8 cellular contexts compared by ENCODE assay signal in the genomic region with DNA sequence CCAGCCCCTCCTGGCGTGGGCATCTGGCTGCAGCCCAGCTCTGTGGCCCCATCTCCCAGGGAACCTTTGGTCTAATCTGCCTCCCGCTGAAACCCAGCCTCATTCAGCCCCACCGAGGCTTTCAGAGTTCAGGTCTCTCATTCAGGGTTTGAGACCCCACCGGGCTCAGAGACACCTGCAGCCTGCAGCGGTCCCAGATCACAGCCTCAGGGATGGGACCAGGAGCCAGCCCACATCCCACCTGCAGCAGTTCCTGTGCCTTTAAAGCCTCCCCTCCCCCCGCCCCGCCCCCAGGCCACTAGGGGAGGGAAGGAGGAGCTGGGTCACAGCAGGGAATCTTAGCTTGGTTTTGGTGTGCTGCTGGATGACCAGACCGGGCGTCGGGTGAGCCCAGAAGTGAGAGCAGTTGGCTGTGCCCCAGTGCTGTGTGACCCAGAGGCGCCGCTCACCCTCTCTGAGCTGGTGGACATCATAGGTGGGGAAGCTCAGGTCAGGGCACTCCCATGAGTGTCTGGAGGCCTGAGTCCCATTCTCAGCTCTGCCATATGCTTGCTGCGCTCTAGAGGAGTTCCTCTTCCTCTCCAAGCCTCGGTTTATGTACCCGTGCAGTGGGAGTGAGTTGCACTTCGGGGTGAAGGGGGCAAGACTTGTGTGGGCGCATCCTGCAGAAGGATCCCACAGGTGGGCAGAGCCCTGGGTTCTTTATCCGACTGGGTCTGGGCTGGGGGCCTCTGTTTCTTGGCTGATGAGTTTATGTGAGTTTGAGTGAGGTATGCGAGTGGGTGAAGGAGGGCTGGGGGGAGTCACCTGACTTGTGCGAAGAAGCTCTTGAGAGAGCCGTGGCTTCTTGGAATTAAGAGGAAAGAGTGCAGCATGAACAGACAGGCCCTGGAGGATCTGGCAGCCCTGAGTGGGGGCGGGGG. TPM values are rescaled to one million over a fixed set of nuclear protein-coding genes. Genes with fewer than 3 reads are reported as not detected.
A peak's percentile ranks its signal among the peaks of the same experiment; 100 is the strongest.
DNase-seq lines count a peak whose midpoint lies in the region; ATAC-seq, FAIRE-seq and TF ChIP-seq lines count a peak whose summit lies in the region.
"Not testable (repeated sequence)": the region's sequence is repeated elsewhere in the genome, so short reads cannot be mapped to it uniquely, and the experiment has no call there.

Gene GGT1 (plus strand): TSS at position 347 of the 923 bp plus-strand sequence. CDS start 7,889 bp downstream, outside the sequence.

- H4K20me1 ChIP-seq in GM23338 (replicated peaks; ENCODE audit: insufficient read depth): not testable (repeated sequence)

- DNase-seq in A549 (ENCODE audit: low read depth in 1 of 2, low spot score in 1 of 2) (peak in 1 of 2 experiments; percentile 43), NCI-H2196 (lab: John Stamatoyannopoulos, UW; ENCODE audit: unreplicated experiment) (peak; percentile 6), UCSD-AML1 (lab: John Stamatoyannopoulos, UW; ENCODE audit: unreplicated experiment) (peak; percentile 43), spleen (peak; percentile 67)
- not testable (repeated sequence) for DNase-seq in GM23338 (ENCODE audit: low spot score); foreskin keratinocyte
- peak; percentile 8 for DNase-seq in activated naive CD8-positive, alpha-beta T cell treated with anti-CD3 and anti-CD28 coated beads for 36 hours

- not testable (repeated sequence) for H3K27ac Mint-ChIP-seq in GM23338
- H3K27ac Mint-ChIP-seq in activated naive CD8-positive, alpha-beta T cell treated with anti-CD3 and anti-CD28 coated beads for 36 hours: peak within 1 kb of the TSS; percentile 74

- peak within 1 kb of the TSS; percentile 3; the same call in 1 of the 3 replicates for H3K4me3 Mint-ChIP-seq in GM23338
- H3K4me3 Mint-ChIP-seq in activated naive CD8-positive, alpha-beta T cell treated with anti-CD3 and anti-CD28 coated beads for 36 hours: peak within 1 kb of the TSS; percentile 54

- not testable (repeated sequence) for H3K36me3 Mint-ChIP-seq in GM23338 (ENCODE audit: low read depth); activated naive CD8-positive, alpha-beta T cell treated with anti-CD3 and anti-CD28 coated beads for 36 hours

- not testable (repeated sequence) for TF ChIP-seq CTCF in A549 (IDR thresholded peaks at IDR 0.05); GM23338 (conservative IDR thresholded peaks at IDR 0.05; ENCODE audit: low read depth in 2 of 2); foreskin keratinocyte (conservative IDR thresholded peaks at IDR 0.05); spleen (IDR thresholded peaks at IDR 0.05 in 8 of 11, conservative IDR thresholded peaks at IDR 0.05 in 3 of 11)

- H3K79me2 ChIP-seq in GM23338 (replicated peaks; ENCODE audit: insufficient read depth): not testable (repeated sequence)

- H3K9me2 ChIP-seq in GM23338 (ENCODE audit: insufficient read depth): not testable (repeated sequence)

- intact Hi-C loops in spleen (cut with DNase I; ENCODE audit: low total_unique reads): not testable (repeated sequence)

- not testable (repeated sequence) for H3K9me3 Mint-ChIP-seq in GM23338; activated naive CD8-positive, alpha-beta T cell treated with anti-CD3 and anti-CD28 coated beads for 36 hours

- peak in 1 of 2 experiments; percentile 9; a peak in 3 of 6 replicates for ATAC-seq in A549
- peak; percentile 17 for ATAC-seq in GM23338
- ATAC-seq in foreskin keratinocyte: peak; percentile 27

- not testable (repeated sequence) for H2AFZ ChIP-seq in GM23338

- H3K27ac ChIP-seq in A549 (peak within 1 kb of the TSS; percentile 87 to 94), mesodermal cell (ENCODE audit: low read depth, low read length, severe bottlenecking) (peak within 1 kb of the TSS; percentile 64), spleen (peak within 1 kb of the TSS in 4 of 8 donors; percentile 32 to 77 (median 58))
- H3K27ac ChIP-seq in GM23338 (ENCODE audit: low read depth); foreskin keratinocyte: not testable (repeated sequence)

- H3K4me1 ChIP-seq in A549 (peaks cover 49% of the 10 kb centered on the region), mesodermal cell (ENCODE audit: control insufficient read depth, insufficient read depth, low read length, poor library complexity, severe bottlenecking) (peaks cover 14% of the 10 kb centered on the region), spleen (peaks cover 5 to 50% (median 29%) of the 10 kb centered on the region in 6 donors)
- H3K4me1 ChIP-seq in GM23338 (ENCODE audit: insufficient read depth); foreskin keratinocyte: not testable (repeated sequence)

- not testable (repeated sequence) for TF ChIP-seq POLR2A in A549 (IDR thresholded peaks at IDR 0.05; ENCODE audit: low read length); spleen (IDR thresholded peaks at IDR 0.05)

- 13% methylated on average over 3 of the region's 22 CpGs for WGBS in A549 (ENCODE audit: missing lambda C conversion rate)
- 50 to 65% methylated on average over 5 to 10 of the region's 22 CpGs for WGBS in mesodermal cell (ENCODE audit: insufficient coverage in 2 of 2), 2 experiments
- WGBS in spleen, 5 donors: 59 to 74% (median 71%) methylated on average over 10 to 22 of the region's 22 CpGs

- peaks cover 27% of the 10 kb centered on the region for H3K4me1 Mint-ChIP-seq in GM23338
- H3K4me1 Mint-ChIP-seq in activated naive CD8-positive, alpha-beta T cell treated with anti-CD3 and anti-CD28 coated beads for 36 hours: peaks cover 19% of the 10 kb centered on the region

- not testable (repeated sequence) for TF ChIP-seq EP300 in A549 (IDR thresholded peaks at IDR 0.05)

- not testable (repeated sequence) for H3F3A ChIP-seq in GM23338 (replicated peaks; ENCODE audit: low read depth)

- not testable (repeated sequence) for H3K9me3 ChIP-seq in A549; mesodermal cell (ENCODE audit: control insufficient read depth, low read length); spleen

- not testable (repeated sequence) for H3K27me3 Mint-ChIP-seq in GM23338 (ENCODE audit: insufficient read depth, low read depth, poor library complexity); activated naive CD8-positive, alpha-beta T cell treated with anti-CD3 and anti-CD28 coated beads for 36 hours

- not testable (repeated sequence) for H3K27me3 ChIP-seq in GM23338 (ENCODE audit: insufficient read depth); foreskin keratinocyte; spleen (replicated peaks in 1 of 7)

- FAIRE-seq in A549 (lab: Jason Lieb, UNC): not testable (repeated sequence)

- POLR2A ChIA-PET in A549 (lab: Yijun Ruan, JAX): interaction anchor here (0.6 kb wide), 1 partner anchor 10 kb away, joined by 3 read pairs; the partner anchor contains the start of gene LRRC75B

- CTCF ChIA-PET in A549 (lab: Yijun Ruan, JAX): not testable (repeated sequence)

- not testable (repeated sequence) for H3K36me3 ChIP-seq in GM23338 (ENCODE audit: insufficient read depth); mesodermal cell (ENCODE audit: control insufficient read depth, insufficient read depth, low read length); spleen

- TF ChIP-seq RAD21 in A549 (conservative IDR thresholded peaks at IDR 0.05 in 1 of 2, IDR thresholded peaks at IDR 0.05 in 1 of 2): not testable (repeated sequence)

- H3K4me2 ChIP-seq in A549 (peak within 1 kb of the TSS; percentile 97), GM23338 (peak within 1 kb of the TSS; percentile 58; the same call in 1 of the 2 replicates)

- H3K4me3 ChIP-seq in A549 (peak within 1 kb of the TSS; percentile 58), mesodermal cell (ENCODE audit: extremely low read depth, insufficient read depth, low read length, poor library complexity, severe bottlenecking) (peak within 1 kb of the TSS; percentile 8), spleen (peak within 1 kb of the TSS in 1 of 8 donors; percentile 39)
- not testable (repeated sequence) for H3K4me3 ChIP-seq in GM23338

TF ChIP-seq in A549, 52 proteins besides CTCF, POLR2A, EP300 and RAD21:
- TF ChIP-seq HDAC2 (IDR thresholded peaks at IDR 0.05) (0 out of 2 replicates have a peak, but pooled peaks have one; percentile 64), KDM1A (IDR thresholded peaks at IDR 0.05; ENCODE audit: low read depth) (peak; percentile 91), MAX (IDR thresholded peaks at IDR 0.05) (peak; percentile 12; the same call in 1 of the 2 replicates), ZFP36 (IDR thresholded peaks at IDR 0.05; ENCODE audit: borderline replicate concordance, partially characterized antibody) (peak; percentile 95)

RNA-seq across cellular contexts. Expression of gene GGT1, which starts in this region (rescaled TPM):
- polyA plus RNA-seq in A549 (2011; rRNA removed) (50.1 and 51.5 TPM in 2 replicates), A549 (2017; fragmentation: RNase III; extraction: RNeasy Plus Mini Kit Qiagen cat#74134 plus additional on column Dnase treatment) (102 to 125 TPM (median 118 TPM) in 3 replicates), GM23338 (2016; fragmentation: Nextera tagmentation; extraction: Ambion mirVana) (6.4 and 6.6 TPM in 2 replicates), foreskin keratinocyte (4.5 and 15.2 TPM in 2 replicates), spleen (10 to 100 TPM; 10.9 to 27.2 (median 15.1) TPM)
- 89.3 and 113 TPM in 2 replicates for polyA plus RNA-seq in A549 (2012; cell fraction: cytosol; rRNA removed)
- 325 and 377 TPM in 2 replicates for polyA plus RNA-seq in A549 (2012; cell fraction: nucleus; rRNA removed)
- 43.4 and 61.4 TPM in 2 replicates for polyA minus RNA-seq in A549 (2011; rRNA and poly(A)+ RNA removed)
- total RNA-seq in GM23338 (2014; rRNA removed; shearing (Covaris generic)): 4.5 and 7.4 TPM in 2 replicates
- total RNA-seq in activated naive CD8-positive, alpha-beta T cell treated with anti-CD3 and anti-CD28 coated beads for 36 hours: 10 to 100 TPM; 11.1 to 12.3 TPM
- total RNA-seq in foreskin keratinocyte (4.1 and 10.1 TPM in 2 replicates), spleen (10 to 100 TPM; 11.3 to 22.9 (median 18.4) TPM)
- 12.3 TPM for polyA plus RNA-seq in mesodermal cell (2013, experiment 1 of 2)
- polyA plus RNA-seq in mesodermal cell (2013, experiment 2 of 2): 14.5 TPM
